In the genomic region with DNA sequence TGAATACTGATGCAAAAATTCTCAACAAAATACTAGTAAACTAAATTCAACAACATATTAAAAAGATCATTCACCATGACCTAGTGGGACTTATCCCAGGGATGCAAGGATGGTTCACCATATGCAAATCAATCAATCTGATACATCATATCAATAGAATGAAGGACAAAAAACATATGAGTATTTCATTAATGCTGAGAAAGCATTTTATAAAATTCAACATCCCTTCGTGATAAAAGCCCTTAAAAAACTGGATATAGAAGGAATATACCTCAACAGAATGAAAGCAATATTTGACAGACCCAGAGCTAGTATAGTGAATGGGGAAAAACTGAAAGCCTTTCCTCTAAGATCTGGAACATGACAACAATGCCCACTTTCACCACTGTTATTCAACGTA, we compare ENCODE assay signal across 8 cellular contexts.
"Had no signal": no experiment of that assay in that cellular context is flagged by ENCODE, and none has a peak within 500 bp of the region (broad histone marks: within the 10 kb centered on the region; RNA-seq: fewer than 3 reads in every experiment).

No MANE protein-coding gene starts in this region.

- FAIRE-seq: G401.6, GM12878, GM12891, GM12892, GM18507, GM19239 had no signal

- ATAC-seq: GM12878 had no signal

- DNase-seq: GDM1, GF-D8 had no signal

- H3K4me3 ChIP-seq: GM12878 had no signal
